In the genomic region with DNA sequence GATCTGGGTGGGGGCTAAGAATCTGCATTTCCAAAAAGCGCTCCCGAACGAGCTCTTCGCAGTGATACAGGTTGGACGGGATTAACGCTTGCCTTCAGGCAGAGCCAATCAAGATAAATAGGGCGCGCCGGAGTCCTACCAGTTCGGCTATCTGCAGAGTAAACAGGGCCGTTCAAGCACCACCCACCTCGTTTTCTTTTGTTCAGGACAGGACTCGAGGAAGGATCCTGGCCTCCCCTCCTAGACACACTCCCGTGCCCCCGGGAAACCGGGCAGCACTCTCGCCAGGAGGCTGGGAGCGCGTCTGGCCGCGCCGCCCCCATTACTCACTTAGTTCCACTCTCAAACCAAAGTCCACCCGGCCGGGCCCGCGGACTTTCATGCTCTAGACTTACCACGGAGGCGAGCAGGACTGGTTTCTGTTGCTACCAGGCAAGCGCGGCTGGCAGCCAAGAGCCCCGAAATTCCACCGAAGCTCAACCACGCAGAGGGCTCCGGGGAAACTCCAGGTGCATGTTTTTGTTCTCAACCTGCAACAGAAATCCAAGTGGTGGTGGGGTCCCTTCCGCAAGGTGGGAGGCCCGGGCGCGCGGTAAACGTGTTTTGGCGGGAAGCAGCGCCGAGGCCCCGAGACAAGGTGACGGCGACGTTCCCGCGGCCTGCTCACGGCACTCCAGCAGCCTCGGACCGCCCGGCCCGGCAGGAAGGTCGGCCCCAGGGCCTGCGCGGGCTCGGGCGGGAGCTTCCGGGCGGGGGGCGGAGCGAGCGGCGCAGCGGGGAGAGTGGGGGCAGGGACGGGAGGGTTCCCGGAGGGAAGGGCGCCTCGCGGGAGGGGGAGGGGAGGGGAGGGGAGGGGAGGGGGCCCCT, we compare ENCODE assay signal across 8 cellular contexts. TPM values are rescaled to one million over a fixed set of nuclear protein-coding genes. Genes with fewer than 3 reads are reported as not detected.
A peak's percentile ranks its signal among the peaks of the same experiment; 100 is the strongest.
DNase-seq lines count a peak whose midpoint lies in the region; ATAC-seq and TF ChIP-seq lines count a peak whose summit lies in the region.

No MANE protein-coding gene starts in this region.

- WGBS in transverse colon (ENCODE audit: low coverage in 1 of 2), 2 donors: 2% methylated on average over 41 of the region's 71 CpGs; no CpG with 5 or more reads in 1 of the 2 donors

- H3K9me3 ChIP-seq in SJSA1 (replicated peaks) (no peaks in the 10 kb centered on the region), transverse colon (no peaks in the 10 kb centered on the region)

- ATAC-seq in GM21447 (IDR thresholded peaks at IDR 0.05; ENCODE audit: unreplicated experiment): peak; percentile 47
- peak; percentile 59 to 70 for ATAC-seq in activated naive CD4-positive, alpha-beta T cell treated with anti-CD3 and anti-CD28 coated beads, Interleukin-2, amount 50 U/mL, for 72 hours

- H3K4me3 ChIP-seq in SJSA1: peak overlapping the region; percentile 60
- peak overlapping the region; percentile 62 to 86 (median 69) for H3K4me3 ChIP-seq in transverse colon

- H3K9me3 Mint-ChIP-seq in activated naive CD4-positive, alpha-beta T cell treated with anti-CD3 and anti-CD28 coated beads, Interleukin-2, amount 50 U/mL, for 72 hours: no peaks in the 10 kb centered on the region

- H3K27me3 ChIP-seq in SJSA1 (replicated peaks) (no peaks in the 10 kb centered on the region), transverse colon (no peaks in the 10 kb centered on the region)

- peak overlapping the region; percentile 81 to 98 for H3K27ac Mint-ChIP-seq in activated naive CD4-positive, alpha-beta T cell treated with anti-CD3 and anti-CD28 coated beads, Interleukin-2, amount 50 U/mL, for 72 hours

- in situ Hi-C loops in Caki2 (cut with HindIII; ENCODE audit: low pct_unique_long_range_greater_than_20kb, low sequenced_read_pairs) (no loop called here), transverse colon (cut with MboI; ENCODE audit: low pct_ligation_motif_present in 1 of 4, low pct_unique_long_range_greater_than_20kb in 1 of 4, low sequenced_read_pairs in 3 of 4) (loop anchor here in 1 of 4 donors (5.0 kb wide), 1 partner anchor 56 kb away; no protein-coding TSS in a partner anchor)

- peaks cover 55% of the 10 kb centered on the region for H3K4me1 ChIP-seq in SJSA1 (replicated peaks)
- H3K4me1 ChIP-seq in transverse colon: peaks cover 25 to 65% (median 44%) of the 10 kb centered on the region in 4 donors

- H3K36me3 ChIP-seq in SJSA1: peaks cover 82% of the 10 kb centered on the region
- H3K36me3 ChIP-seq in transverse colon: peaks cover 0 to 32% (median 9%) of the 10 kb centered on the region in 4 donors

- TF ChIP-seq CTCF in transverse colon (IDR thresholded peaks at IDR 0.05): no peak

- TF ChIP-seq POLR2A in transverse colon (IDR thresholded peaks at IDR 0.05): peak; percentile 76

- peaks cover 45 to 58% of the 10 kb centered on the region in 2 donors for H3K36me3 Mint-ChIP-seq in activated naive CD4-positive, alpha-beta T cell treated with anti-CD3 and anti-CD28 coated beads, Interleukin-2, amount 50 U/mL, for 72 hours

- H3K27ac ChIP-seq in SJSA1 (peak overlapping the region; percentile 95), transverse colon (peak overlapping the region; percentile 98 to 100 (median 99))

- DNase-seq in Caki2 (ENCODE audit: low read depth) (peak; percentile 64), HUDEP-2 (lab: John Stamatoyannopoulos, UW; ENCODE audit: unreplicated experiment in 76 of 76) (peak in 75 of 76 experiments; percentile 2 to 84 (median 64)), SJSA1 (ENCODE audit: low read depth in 1 of 2, low spot score in 2 of 2) (peak; percentile 83), head of caudate nucleus (peak; percentile 36 to 93 (median 82)), occipital lobe (lab: John Stamatoyannopoulos, UW) (peak; percentile 72), transverse colon (peak; percentile 85)
- peak; percentile 77 for DNase-seq in activated naive CD4-positive, alpha-beta T cell treated with anti-CD3 and anti-CD28 coated beads, Interleukin-2, amount 50 U/mL, for 72 hours (ENCODE audit: low spot score in 2 of 2)

- no peak for TF ChIP-seq EP300 in transverse colon (IDR thresholded peaks at IDR 0.05; ENCODE audit: low read depth)

- intact Hi-C loops in head of caudate nucleus (cut with DNase I) (loop anchor here (5.0 kb wide), 1 partner anchor 41 kb away; a partner anchor contains a TSS), transverse colon (cut with DNase I; ENCODE audit: low total_unique reads) (no loop called here)

RNA-seq across cellular contexts. Expression of a gene that starts 12.7 kb away (rescaled TPM):
- 253 and 281 TPM in 2 replicates for total RNA-seq in Caki2 (2014; rRNA removed; shearing (Covaris generic); ENCODE audit: low replicate concordance)
- 156 and 237 TPM in 2 replicates for total RNA-seq in SJSA1 (2014; rRNA removed; shearing (Covaris generic))
- 100 to 1,000 TPM; 410 to 434 TPM for total RNA-seq in activated naive CD4-positive, alpha-beta T cell treated with anti-CD3 and anti-CD28 coated beads, Interleukin-2, amount 50 U/mL, for 72 hours
- total RNA-seq in occipital lobe (110 TPM), transverse colon (100 to 1,000 TPM; 127 to 171 (median 155) TPM)

RNA-seq across cellular contexts. Expression of a gene that starts 24.9 kb away (rescaled TPM):
- not detected in 2 replicates for total RNA-seq in Caki2 (2014; rRNA removed; shearing (Covaris generic); ENCODE audit: low replicate concordance)
- not detected in 2 replicates for total RNA-seq in SJSA1 (2014; rRNA removed; shearing (Covaris generic))
- not detected for total RNA-seq in activated naive CD4-positive, alpha-beta T cell treated with anti-CD3 and anti-CD28 coated beads, Interleukin-2, amount 50 U/mL, for 72 hours
- total RNA-seq in occipital lobe: not detected
- not detected for total RNA-seq in transverse colon

RNA-seq across cellular contexts. Expression of a gene that starts 40.6 kb away (rescaled TPM):
- total RNA-seq in Caki2 (2014; rRNA removed; shearing (Covaris generic); ENCODE audit: low replicate concordance): 6.0 and 7.1 TPM in 2 replicates
- total RNA-seq in SJSA1 (2014; rRNA removed; shearing (Covaris generic)): 2.4 and 3.9 TPM in 2 replicates
- 1 to 10 TPM; 2.7 to 4.1 TPM for total RNA-seq in activated naive CD4-positive, alpha-beta T cell treated with anti-CD3 and anti-CD28 coated beads, Interleukin-2, amount 50 U/mL, for 72 hours
- 9.7 TPM for total RNA-seq in occipital lobe
- total RNA-seq in transverse colon: 10 to 100 TPM in 1 of 4 donors, 1 to 10 TPM in 3; 6.3 to 15.0 (median 7.9) TPM

Comparison
In these comparisons a context has a peak if more than half of its experiments do, and no peak if none do; other contexts are left out.
1. Peak in every context shown above with its lines: DNase-seq, ATAC-seq, H3K4me3 ChIP-seq and H3K27ac ChIP-seq.